ENCODE assay signal across 1 cellular context in genomic region chr4:121154103-121154515, GRCh38.
A peak's percentile ranks its signal among the peaks of the same experiment; 100 is the strongest.
TF ChIP-seq lines count a peak whose summit lies in the region.

No MANE protein-coding gene starts in this region.

TF ChIP-seq in GM12878, 131 proteins besides CTCF, POLR2A, EP300 and RAD21 (continued from another document):
- TF ChIP-seq IRF4 (IDR thresholded peaks at IDR 0.05; ENCODE audit: low read depth, low read length), result no peak
- TF ChIP-seq MEF2A (IDR thresholded peaks at IDR 0.05; ENCODE audit: insufficient read depth, low read depth, low read length), result 0 out of 2 replicates have a peak, but pooled peaks have one; percentile 25
- no peak for TF ChIP-seq NFXL1 (IDR thresholded peaks at IDR 0.05; ENCODE audit: borderline replicate concordance)
- peak; percentile 29; the same call in 1 of the 2 replicates for TF ChIP-seq CREM (IDR thresholded peaks at IDR 0.05; ENCODE audit: low read depth)
- TF ChIP-seq BCL3 (IDR thresholded peaks at IDR 0.05; ENCODE audit: borderline replicate concordance, insufficient read depth, low read depth, low read length, poor library complexity, severe bottlenecking), result no peak
- 0 out of 2 replicates have a peak, but pooled peaks have one; percentile 39 for TF ChIP-seq ATF2 (IDR thresholded peaks at IDR 0.05; ENCODE audit: low read length)
- TF ChIP-seq CBFB (IDR thresholded peaks at IDR 0.05; ENCODE audit: low read depth), result peak; percentile 38; the same call in 1 of the 2 replicates
- no peak for TF ChIP-seq ATF7 (IDR thresholded peaks at IDR 0.05; ENCODE audit: low read depth)
- no peak for TF ChIP-seq KAT2A (conservative IDR thresholded peaks at IDR 0.05; ENCODE audit: control insufficient read depth, low read depth, low read length)
- no peak for TF ChIP-seq ZBTB11 (CRISPR knock-in tag; IDR thresholded peaks at IDR 0.05)
- no peak for TF ChIP-seq CREB1 (IDR thresholded peaks at IDR 0.05; ENCODE audit: low read depth)
- no peak for TF ChIP-seq SREBF1 (IDR thresholded peaks at IDR 0.05; ENCODE audit: low read length)
- no peak for TF ChIP-seq CBX3 (IDR thresholded peaks at IDR 0.05; ENCODE audit: borderline replicate concordance, low read depth)
- TF ChIP-seq SUPT20H (IDR thresholded peaks at IDR 0.05; ENCODE audit: borderline replicate concordance, control insufficient read depth, low read depth, low read length), result no peak
- no peak for TF ChIP-seq PAX5 (IDR thresholded peaks at IDR 0.05; ENCODE audit: borderline replicate concordance, low read depth, low read length)
- no peak for TF ChIP-seq SPI1 (IDR thresholded peaks at IDR 0.05; ENCODE audit: borderline replicate concordance, insufficient read depth, low read depth, low read length)
- no peak for TF ChIP-seq E2F8 (IDR thresholded peaks at IDR 0.05; ENCODE audit: low read depth, partially characterized antibody)
- TF ChIP-seq KDM1A (IDR thresholded peaks at IDR 0.05; ENCODE audit: borderline replicate concordance), result no peak
- TF ChIP-seq MXI1 (IDR thresholded peaks at IDR 0.05; ENCODE audit: low read depth, low read length), result no peak
- TF ChIP-seq HCFC1 (IDR thresholded peaks at IDR 0.05; ENCODE audit: low read length), result no peak
- peak; percentile 92 for TF ChIP-seq RUNX3 (IDR thresholded peaks at IDR 0.05; ENCODE audit: low read length)
- TF ChIP-seq IKZF2 (IDR thresholded peaks at IDR 0.05), result peak; percentile 23 to 27; a peak in 1 of 4 replicates
- no peak for TF ChIP-seq ZBTB4 (CRISPR knock-in tag; IDR thresholded peaks at IDR 0.05)
- no peak for TF ChIP-seq STAT1 (conservative IDR thresholded peaks at IDR 0.05)
